In genomic region chr12:110079477-110080400, GRCh38 we compare ENCODE assay signal across 1 cellular context.
TF ChIP-seq lines count a peak whose summit lies in the region.

No MANE protein-coding gene starts in this region.

TF ChIP-seq in HepG2, 621 proteins besides CTCF, POLR2A, EP300 and RAD21 (continued from another document and continues in another):
- TF ChIP-seq, protein P1, sequence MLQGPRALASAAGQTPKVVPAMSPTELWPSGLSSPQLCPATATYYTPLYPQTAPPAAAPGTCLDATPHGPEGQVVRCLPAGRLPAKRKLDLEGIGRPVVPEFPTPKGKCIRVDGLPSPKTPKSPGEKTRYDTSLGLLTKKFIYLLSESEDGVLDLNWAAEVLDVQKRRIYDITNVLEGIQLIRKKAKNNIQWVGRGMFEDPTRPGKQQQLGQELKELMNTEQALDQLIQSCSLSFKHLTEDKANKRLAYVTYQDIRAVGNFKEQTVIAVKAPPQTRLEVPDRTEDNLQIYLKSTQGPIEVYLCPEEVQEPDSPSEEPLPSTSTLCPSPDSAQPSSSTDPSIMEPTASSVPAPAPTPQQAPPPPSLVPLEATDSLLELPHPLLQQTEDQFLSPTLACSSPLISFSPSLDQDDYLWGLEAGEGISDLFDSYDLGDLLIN (CRISPR knock-in tag; IDR thresholded peaks at IDR 0.05; ENCODE audit: borderline replicate concordance), result no peak
- TF ChIP-seq RERE (CRISPR knock-in tag; IDR thresholded peaks at IDR 0.05; ENCODE audit: low read depth) (no peak), ZFAT (CRISPR knock-in tag; conservative IDR thresholded peaks at IDR 0.05) (no peak), CBX5 (CRISPR knock-in tag; IDR thresholded peaks at IDR 0.05; ENCODE audit: borderline replicate concordance) (peak; percentile 45; the same call in 1 of the 2 replicates), HNRNPL (IDR thresholded peaks at IDR 0.05; ENCODE audit: low read depth, low read length) (no peak), TEAD3 (CRISPR knock-in tag; optimal IDR thresholded peaks at IDR 0.05; ENCODE audit: borderline replicate concordance) (peak; percentile 79), ARNTL (CRISPR knock-in tag; IDR thresholded peaks at IDR 0.05) (peak; percentile 91), FLYWCH1 (CRISPR knock-in tag; IDR thresholded peaks at IDR 0.05) (no peak), BCL6 (CRISPR knock-in tag; IDR thresholded peaks at IDR 0.05) (peak; percentile 53), RARA (CRISPR knock-in tag; IDR thresholded peaks at IDR 0.05) (peak; percentile 60; the same call in 1 of the 2 replicates), ZNF232 (CRISPR knock-in tag; IDR thresholded peaks at IDR 0.05; ENCODE audit: borderline replicate concordance) (peak; percentile 34; the same call in 1 of the 2 replicates), FOXO1 (CRISPR knock-in tag; IDR thresholded peaks at IDR 0.05) (peak; percentile 54), ZNF646 (CRISPR knock-in tag; IDR thresholded peaks at IDR 0.05) (no peak), FOSL2 (CRISPR knock-in tag; IDR thresholded peaks at IDR 0.05) (peak; percentile 45), ZMYM3 (CRISPR knock-in tag; IDR thresholded peaks at IDR 0.05) (peak; percentile 47; the same call in 1 of the 2 replicates), MED8 (CRISPR knock-in tag; IDR thresholded peaks at IDR 0.05; ENCODE audit: insufficient replicate concordance) (no peak), DPF2 (CRISPR knock-in tag; IDR thresholded peaks at IDR 0.05; ENCODE audit: borderline replicate concordance, low read depth) (peak; percentile 39; the same call in 1 of the 2 replicates), AGO2 (optimal IDR thresholded peaks at IDR 0.05; ENCODE audit: low read depth, low read length) (no peak), HNRNPLL (IDR thresholded peaks at IDR 0.05; ENCODE audit: low read depth, low read length, poor library complexity, severe bottlenecking) (no peak), HIVEP1 (CRISPR knock-in tag; IDR thresholded peaks at IDR 0.05) (no peak), ZNF564 (CRISPR knock-in tag; IDR thresholded peaks at IDR 0.05) (no peak)
- TF ChIP-seq, protein P2, sequence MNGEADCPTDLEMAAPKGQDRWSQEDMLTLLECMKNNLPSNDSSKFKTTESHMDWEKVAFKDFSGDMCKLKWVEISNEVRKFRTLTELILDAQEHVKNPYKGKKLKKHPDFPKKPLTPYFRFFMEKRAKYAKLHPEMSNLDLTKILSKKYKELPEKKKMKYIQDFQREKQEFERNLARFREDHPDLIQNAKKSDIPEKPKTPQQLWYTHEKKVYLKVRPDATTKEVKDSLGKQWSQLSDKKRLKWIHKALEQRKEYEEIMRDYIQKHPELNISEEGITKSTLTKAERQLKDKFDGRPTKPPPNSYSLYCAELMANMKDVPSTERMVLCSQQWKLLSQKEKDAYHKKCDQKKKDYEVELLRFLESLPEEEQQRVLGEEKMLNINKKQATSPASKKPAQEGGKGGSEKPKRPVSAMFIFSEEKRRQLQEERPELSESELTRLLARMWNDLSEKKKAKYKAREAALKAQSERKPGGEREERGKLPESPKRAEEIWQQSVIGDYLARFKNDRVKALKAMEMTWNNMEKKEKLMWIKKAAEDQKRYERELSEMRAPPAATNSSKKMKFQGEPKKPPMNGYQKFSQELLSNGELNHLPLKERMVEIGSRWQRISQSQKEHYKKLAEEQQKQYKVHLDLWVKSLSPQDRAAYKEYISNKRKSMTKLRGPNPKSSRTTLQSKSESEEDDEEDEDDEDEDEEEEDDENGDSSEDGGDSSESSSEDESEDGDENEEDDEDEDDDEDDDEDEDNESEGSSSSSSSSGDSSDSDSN (CRISPR knock-in tag; IDR thresholded peaks at IDR 0.05), result no peak; the same call in 1 of the 2 replicates
- TF ChIP-seq, protein P3, sequence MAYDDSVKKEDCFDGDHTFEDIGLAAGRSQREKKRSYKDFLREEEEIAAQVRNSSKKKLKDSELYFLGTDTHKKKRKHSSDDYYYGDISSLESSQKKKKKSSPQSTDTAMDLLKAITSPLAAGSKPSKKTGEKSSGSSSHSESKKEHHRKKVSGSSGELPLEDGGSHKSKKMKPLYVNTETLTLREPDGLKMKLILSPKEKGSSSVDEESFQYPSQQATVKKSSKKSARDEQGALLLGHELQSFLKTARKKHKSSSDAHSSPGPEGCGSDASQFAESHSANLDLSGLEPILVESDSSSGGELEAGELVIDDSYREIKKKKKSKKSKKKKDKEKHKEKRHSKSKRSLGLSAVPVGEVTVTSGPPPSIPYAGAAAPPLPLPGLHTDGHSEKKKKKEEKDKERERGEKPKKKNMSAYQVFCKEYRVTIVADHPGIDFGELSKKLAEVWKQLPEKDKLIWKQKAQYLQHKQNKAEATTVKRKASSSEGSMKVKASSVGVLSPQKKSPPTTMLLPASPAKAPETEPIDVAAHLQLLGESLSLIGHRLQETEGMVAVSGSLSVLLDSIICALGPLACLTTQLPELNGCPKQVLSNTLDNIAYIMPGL (CRISPR knock-in tag; IDR thresholded peaks at IDR 0.05; ENCODE audit: borderline replicate concordance in 1 of 2, low read depth in 1 of 2), result no peak
- TF ChIP-seq, protein P4, sequence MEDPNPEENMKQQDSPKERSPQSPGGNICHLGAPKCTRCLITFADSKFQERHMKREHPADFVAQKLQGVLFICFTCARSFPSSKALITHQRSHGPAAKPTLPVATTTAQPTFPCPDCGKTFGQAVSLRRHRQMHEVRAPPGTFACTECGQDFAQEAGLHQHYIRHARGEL (CRISPR knock-in tag; IDR thresholded peaks at IDR 0.05), result no peak
- TF ChIP-seq, protein P5, sequence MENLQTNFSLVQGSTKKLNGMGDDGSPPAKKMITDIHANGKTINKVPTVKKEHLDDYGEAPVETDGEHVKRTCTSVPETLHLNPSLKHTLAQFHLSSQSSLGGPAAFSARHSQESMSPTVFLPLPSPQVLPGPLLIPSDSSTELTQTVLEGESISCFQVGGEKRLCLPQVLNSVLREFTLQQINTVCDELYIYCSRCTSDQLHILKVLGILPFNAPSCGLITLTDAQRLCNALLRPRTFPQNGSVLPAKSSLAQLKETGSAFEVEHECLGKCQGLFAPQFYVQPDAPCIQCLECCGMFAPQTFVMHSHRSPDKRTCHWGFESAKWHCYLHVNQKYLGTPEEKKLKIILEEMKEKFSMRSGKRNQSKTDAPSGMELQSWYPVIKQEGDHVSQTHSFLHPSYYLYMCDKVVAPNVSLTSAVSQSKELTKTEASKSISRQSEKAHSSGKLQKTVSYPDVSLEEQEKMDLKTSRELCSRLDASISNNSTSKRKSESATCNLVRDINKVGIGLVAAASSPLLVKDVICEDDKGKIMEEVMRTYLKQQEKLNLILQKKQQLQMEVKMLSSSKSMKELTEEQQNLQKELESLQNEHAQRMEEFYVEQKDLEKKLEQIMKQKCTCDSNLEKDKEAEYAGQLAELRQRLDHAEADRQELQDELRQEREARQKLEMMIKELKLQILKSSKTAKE (CRISPR knock-in tag; IDR thresholded peaks at IDR 0.05; ENCODE audit: borderline replicate concordance), result no peak
